In genomic region chr13:112205990-112206389, GRCh38 we compare ENCODE assay signal across 20 cellular contexts.
"Had no signal": no experiment of that assay in that cellular context is flagged by ENCODE, and none has a peak within 500 bp of the region (broad histone marks: within the 10 kb centered on the region; RNA-seq: fewer than 3 reads in every experiment).

No MANE protein-coding gene starts in this region.

- H3K4me2 ChIP-seq: smooth muscle cell had no signal

- H3K36me3 ChIP-seq: ascending aorta, prostate gland, stomach had no signal

- FAIRE-seq: bronchial epithelial cell, islet of Langerhans had no signal

- H3K79me2 ChIP-seq: hepatocyte had no signal

- DNase-seq: activated CD4-positive, alpha-beta T cell treated with anti-CD3 and anti-CD28 coated beads, Interleukin-2, amount 50 U/mL, for 4 hours; activated naive CD4-positive, alpha-beta T cell treated with Interleukin-2 at 50 U/mL for 16 hours; activated T-cell treated with anti-CD3 and anti-CD28 coated beads, Interleukin-2, amount 50 U/mL, for 1 hour; effector memory CD4-positive, alpha-beta T cell; left cardiac atrium; natural killer cell; stimulated activated CD4-positive, alpha-beta T cell treated with anti-CD3 and anti-CD28 coated beads, Interleukin-4, amount 100 ng/mL, for 1 hour; stomach; T1000; testis had no signal

- H3K27me3 ChIP-seq: ascending aorta, testis had no signal

- H3K4me1 ChIP-seq: ascending aorta, prostate gland had no signal

- H3K4me3 ChIP-seq: ascending aorta, hepatocyte, lung, prostate gland, smooth muscle cell, stomach, testis had no signal

- H3K9me3 ChIP-seq: ascending aorta, prostate gland, stomach, testis had no signal

- ATAC-seq: left cardiac atrium, natural killer cell had no signal

- H3K4me3 Mint-ChIP-seq: dendritic cell treated with granulocyte-macrophage colony-stimulating factor and Interleukin-4, amounts not matched to agents 40 ng/mL and 50 ng/mL, for 4 days; natural killer cell; type B pancreatic cell had no signal

- H2AFZ ChIP-seq: hepatocyte had no signal

- H3K36me3 Mint-ChIP-seq: natural killer cell, type B pancreatic cell had no signal

- H3K27ac Mint-ChIP-seq: activated T-helper 2 cell treated with anti-CD3 and anti-CD28 coated beads, Interferon-gamma antibody, Interleukin-2, Interleukin-4, amounts not matched to agents 10 μg/mL and 5 μg/mL and 100 μg/mL, durations not matched to agents 14 hours and 24 hours and 36 hours; dendritic cell treated with granulocyte-macrophage colony-stimulating factor and Interleukin-4, amounts not matched to agents 40 ng/mL and 50 ng/mL, for 4 days; natural killer cell; type B pancreatic cell had no signal

- H3K9me3 Mint-ChIP-seq: activated T-helper 2 cell treated with anti-CD3 and anti-CD28 coated beads, Interferon-gamma antibody, Interleukin-2, Interleukin-4, amounts not matched to agents 10 μg/mL and 5 μg/mL and 100 μg/mL, durations not matched to agents 14 hours and 24 hours and 36 hours; dendritic cell treated with granulocyte-macrophage colony-stimulating factor and Interleukin-4, amounts not matched to agents 40 ng/mL and 50 ng/mL, for 4 days; natural killer cell; type B pancreatic cell had no signal

- H3K27ac ChIP-seq: ascending aorta, hepatocyte, prostate gland, stomach, testis had no signal

- H3K4me1 Mint-ChIP-seq: natural killer cell had no signal
